20 cellular contexts compared by ENCODE assay signal in the genomic region with DNA sequence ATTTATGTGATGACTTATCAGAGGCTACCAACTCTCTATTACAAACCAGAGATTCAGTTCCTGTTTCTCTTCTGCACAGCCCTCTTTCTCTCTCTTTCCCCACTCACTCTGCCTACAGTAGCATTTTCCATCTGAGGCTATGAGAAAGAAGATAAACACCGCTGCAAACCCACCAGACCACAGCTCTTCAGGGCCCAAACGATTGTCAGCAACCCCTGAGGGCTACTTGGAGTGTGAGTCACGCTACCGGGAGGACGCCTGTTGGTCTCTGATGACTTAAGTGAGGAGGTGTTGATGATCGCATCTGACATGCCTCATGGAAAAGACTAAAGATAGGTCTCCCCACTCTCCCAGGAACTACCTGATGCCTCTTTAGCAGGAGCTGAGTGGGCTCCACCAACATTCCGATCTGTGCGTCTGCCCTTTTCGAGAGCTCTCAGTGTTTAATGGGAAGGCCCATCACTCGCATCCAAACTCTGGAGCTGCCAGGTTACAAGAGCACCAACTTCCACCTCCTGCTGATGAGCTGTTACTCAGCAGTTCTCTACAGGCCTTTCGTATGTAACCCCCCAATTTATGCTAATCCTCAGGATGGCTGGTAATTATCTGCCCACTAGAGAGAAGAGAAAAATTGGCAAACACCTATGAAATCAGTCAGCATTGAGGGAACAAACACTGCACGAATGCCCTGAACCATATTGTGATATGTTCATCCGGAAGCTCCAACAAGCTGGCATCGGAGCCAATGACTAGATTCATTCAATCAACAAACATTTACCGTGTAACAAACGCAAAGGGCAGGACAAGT. TPM values are rescaled to one million over a fixed set of nuclear protein-coding genes. Genes with fewer than 3 reads are reported as not detected.
DNase-seq lines count a peak whose midpoint lies in the region; ATAC-seq, FAIRE-seq and TF ChIP-seq lines count a peak whose summit lies in the region.
"Had no signal": no experiment of that assay in that cellular context is flagged by ENCODE, and none has a peak within 500 bp of the region (broad histone marks: within the 10 kb centered on the region; RNA-seq: fewer than 3 reads in every experiment).

No MANE protein-coding gene starts in this region.

- peak overlapping the region; percentile 42; the same call in 1 of the 2 replicates for H2AFZ ChIP-seq in H1 (ENCODE audit: low read length)

- H3K79me2 ChIP-seq in H1 (ENCODE audit: control insufficient read depth in 1 of 2, insufficient read depth in 2 of 2, low read length in 2 of 2) = no peaks in the 10 kb centered on the region

- no peak overlapping the region for H3K27ac Mint-ChIP-seq in naive thymus-derived CD4-positive, alpha-beta T cell
- H3K27ac Mint-ChIP-seq: activated CD4-positive, alpha-beta memory T cell treated with anti-CD3 and anti-CD28 coated beads, Interleukin-2, amount 10 ng/mL, durations not matched to agents 7 days and 5 days; activated T-helper 1 cell treated with anti-CD3 and anti-CD28 coated beads, Interleukin-12 subunit alpha, Interleukin-12 subunit beta, Interleukin-2, Interleukin-4 antibody, amounts not matched to agents 30 ng/mL and 10 ng/mL and 1 ng/mL, durations not matched to agents 14 hours and 24 hours and 36 hours; dendritic cell treated with granulocyte-macrophage colony-stimulating factor and Interleukin-4, amounts not matched to agents 40 ng/mL and 50 ng/mL, for 4 days; memory B cell had no signal

- no peak overlapping the region for H3K9ac ChIP-seq in H1 (replicated peaks in 1 of 4; ENCODE audit: extremely low read depth in 1 of 4, low read depth in 3 of 4, low read length in 3 of 4)

- H3K9me3 Mint-ChIP-seq in naive thymus-derived CD4-positive, alpha-beta T cell = peaks cover 0 to 15% (median 7%) of the 10 kb centered on the region in 11 donors
- H3K9me3 Mint-ChIP-seq: activated CD4-positive, alpha-beta memory T cell treated with anti-CD3 and anti-CD28 coated beads, Interleukin-2, amount 10 ng/mL, durations not matched to agents 7 days and 5 days; activated T-helper 1 cell treated with anti-CD3 and anti-CD28 coated beads, Interleukin-12 subunit alpha, Interleukin-12 subunit beta, Interleukin-2, Interleukin-4 antibody, amounts not matched to agents 30 ng/mL and 10 ng/mL and 1 ng/mL, durations not matched to agents 14 hours and 24 hours and 36 hours; dendritic cell treated with granulocyte-macrophage colony-stimulating factor and Interleukin-4, amounts not matched to agents 40 ng/mL and 50 ng/mL, for 4 days had no signal

- no peak overlapping the region for H3K14ac ChIP-seq in H1 (ENCODE audit: insufficient read length)

- no peaks in the 10 kb centered on the region for H3K36me3 Mint-ChIP-seq in naive thymus-derived CD4-positive, alpha-beta T cell
- H3K36me3 Mint-ChIP-seq: memory B cell had no signal

- no peak overlapping the region for H3K18ac ChIP-seq in H1 (ENCODE audit: extremely low read depth, low read length)

- H3K23me2 ChIP-seq in H1 (ENCODE audit: low read depth, low read length) = no peaks in the 10 kb centered on the region

- no peak for TF ChIP-seq CTCF in H1 (IDR thresholded peaks at IDR 0.05; ENCODE audit: control extremely low read depth in 1 of 3, insufficient read depth in 1 of 3, low read depth in 1 of 3, low read length in 3 of 3)

- no peak overlapping the region for H2BK5ac ChIP-seq in H1 (ENCODE audit: low read depth, low read length)

- no peak overlapping the region for H3K4ac ChIP-seq in H1 (replicated peaks; ENCODE audit: insufficient read length, low read depth, low read length)

- CTCF ChIA-PET in H1 (lab: Charles Lee; ENCODE audit: partially characterized antibody) = interaction anchor here (0.5 to 2.1 kb wide), 3 partner anchors 353 to 915 kb away, joined by 3 to 7 read pairs (median 3); no protein-coding TSS in a partner anchor
- CTCF ChIA-PET in naive thymus-derived CD4-positive, alpha-beta T cell (lab: Charles Lee) = no interaction called here

- no peak overlapping the region for H2AK5ac ChIP-seq in H1 (ENCODE audit: low read depth, low read length)

- H4K20me1 ChIP-seq in H1 (replicated peaks in 1 of 2; ENCODE audit: control insufficient read depth in 1 of 2, insufficient read depth in 2 of 2, low read length in 2 of 2) = peaks cover 0 to 2% of the 10 kb centered on the region in 2 experiments

- peaks cover 0 to 4% (median 0%) of the 10 kb centered on the region in 4 experiments; a peak in 2 of 7 replicates for H3K4me1 ChIP-seq in H1 (replicated peaks in 1 of 4; ENCODE audit: control insufficient read depth in 3 of 4, insufficient read depth in 4 of 4, low read length in 3 of 4)
- no peaks in the 10 kb centered on the region for H3K4me1 ChIP-seq in naive thymus-derived CD4-positive, alpha-beta T cell (ENCODE audit: control insufficient read depth in 2 of 2, insufficient read depth in 2 of 2, low read length in 2 of 2)
- H3K4me1 ChIP-seq: A549 had no signal

- intact Hi-C loops in naive thymus-derived CD4-positive, alpha-beta T cell (cut with micrococcal nuclease) = no loop called here

- no peak overlapping the region for H2BK15ac ChIP-seq in H1 (ENCODE audit: low read length)

- H2BK120ac ChIP-seq in H1 (replicated peaks; ENCODE audit: low read depth, low read length) = no peak overlapping the region

- TF ChIP-seq POLR2A in H1 (IDR thresholded peaks at IDR 0.05; ENCODE audit: control extremely low read depth in 1 of 2, low read depth in 2 of 2, low read length in 2 of 2) = no peak

- peak; percentile 37 for DNase-seq in A172 (ENCODE audit: low spot score)
- DNase-seq in RCC 7860 (ENCODE audit: low spot score) = peak; percentile 20
- no peak for DNase-seq in H1 (ENCODE audit: low read depth in 1 of 2, low spot score in 2 of 2)
- DNase-seq in NCI-H146 treated with DMSO at 0.1 percent for 48 hours (lab: John Stamatoyannopoulos, UW; ENCODE audit: unreplicated experiment) = no peak
- no peak for DNase-seq in naive thymus-derived CD4-positive, alpha-beta T cell
- DNase-seq: activated CD4-positive, alpha-beta memory T cell treated with anti-CD3 and anti-CD28 coated beads, Interleukin-2, amount 10 ng/mL, durations not matched to agents 7 days and 5 days; KBM-7; NCI-H1694 treated with DMSO at 0.1 percent for 48 hours; NCI-H82; SHP77; sigmoid colon; stimulated activated naive CD4-positive, alpha-beta T cell treated with Interleukin-2 at 50 U/mL for 16 hours had no signal

- H2BK20ac ChIP-seq in H1 (ENCODE audit: low read length) = no peak overlapping the region

- H4K5ac ChIP-seq in H1 (ENCODE audit: insufficient read length, low read depth, low read length) = no peak overlapping the region

- H2BK12ac ChIP-seq in H1 (ENCODE audit: low read depth, low read length) = no peak overlapping the region

- no peak overlapping the region for H4K91ac ChIP-seq in H1 (replicated peaks; ENCODE audit: insufficient read length, low read length)

- no peak for TF ChIP-seq EP300 in H1 (IDR thresholded peaks at IDR 0.05; ENCODE audit: borderline replicate concordance in 1 of 2, low read depth in 2 of 2, low read length in 2 of 2)

- H3K36me3 ChIP-seq in H1 (ENCODE audit: control insufficient read depth in 2 of 4, insufficient read depth in 4 of 4, low read length in 3 of 4) = no peaks in the 10 kb centered on the region
- no peaks in the 10 kb centered on the region for H3K36me3 ChIP-seq in naive thymus-derived CD4-positive, alpha-beta T cell (ENCODE audit: control insufficient read depth in 2 of 3, insufficient read depth in 3 of 3, low read length in 3 of 3)
- H3K36me3 ChIP-seq: esophagus muscularis mucosa, sigmoid colon had no signal

- H3K4me3 ChIP-seq in H1 (ENCODE audit: extremely low read depth in 1 of 4, insufficient read depth in 2 of 4, low read depth in 3 of 4, low read length in 4 of 4) = no peak overlapping the region
- H3K4me3 ChIP-seq in naive thymus-derived CD4-positive, alpha-beta T cell (ENCODE audit: low read length) = no peak overlapping the region
- H3K4me3 ChIP-seq: A549, esophagus muscularis mucosa, sigmoid colon had no signal

- no peaks in the 10 kb centered on the region for H3K79me1 ChIP-seq in H1 (ENCODE audit: low read depth, low read length)

- peaks cover 2 to 41% (median 19%) of the 10 kb centered on the region in 5 donors for H3K27me3 Mint-ChIP-seq in naive thymus-derived CD4-positive, alpha-beta T cell
- H3K27me3 Mint-ChIP-seq: activated CD4-positive, alpha-beta memory T cell treated with anti-CD3 and anti-CD28 coated beads, Interleukin-2, amount 10 ng/mL, durations not matched to agents 7 days and 5 days had no signal

- no peak for FAIRE-seq in RCC 7860 (lab: Jason Lieb, UNC)
- no peak for FAIRE-seq in H1 (lab: Jason Lieb, UNC)
- FAIRE-seq: A549 had no signal

- no peaks in the 10 kb centered on the region for H3K9me3 ChIP-seq in H1 (ENCODE audit: insufficient read depth in 2 of 2, low read depth in 1 of 2, low read length in 1 of 2)
- H3K9me3 ChIP-seq in naive thymus-derived CD4-positive, alpha-beta T cell (ENCODE audit: control insufficient read depth in 2 of 3, low read length in 3 of 3) = no peaks in the 10 kb centered on the region
- H3K9me3 ChIP-seq: A549, esophagus muscularis mucosa, sigmoid colon had no signal

- ATAC-seq in GM19351 (IDR thresholded peaks at IDR 0.05; ENCODE audit: unreplicated experiment) = peak; percentile 88
- ATAC-seq in GM19324 (IDR thresholded peaks at IDR 0.05; ENCODE audit: low FRiP score, unreplicated experiment) = no peak
- no peak for ATAC-seq in naive thymus-derived CD4-positive, alpha-beta T cell
- ATAC-seq in HG03159 (IDR thresholded peaks at IDR 0.05; ENCODE audit: unreplicated experiment) = no peak
- ATAC-seq: A549 had no signal

- H3K27me3 ChIP-seq in H1 (replicated peaks in 1 of 4; ENCODE audit: control insufficient read depth in 3 of 4, extremely low read depth in 1 of 4, insufficient read depth in 3 of 4, low read length in 3 of 4) = no peaks in the 10 kb centered on the region
- H3K27me3 ChIP-seq in naive thymus-derived CD4-positive, alpha-beta T cell (ENCODE audit: control insufficient read depth in 2 of 2, insufficient read depth in 2 of 2, low read length in 2 of 2) = no peaks in the 10 kb centered on the region
- H3K27me3 ChIP-seq: esophagus muscularis mucosa had no signal

- no peak overlapping the region for H3K4me3 Mint-ChIP-seq in naive thymus-derived CD4-positive, alpha-beta T cell
- H3K4me3 Mint-ChIP-seq: activated CD4-positive, alpha-beta memory T cell treated with anti-CD3 and anti-CD28 coated beads, Interleukin-2, amount 10 ng/mL, durations not matched to agents 7 days and 5 days; activated T-helper 1 cell treated with anti-CD3 and anti-CD28 coated beads, Interleukin-12 subunit alpha, Interleukin-12 subunit beta, Interleukin-2, Interleukin-4 antibody, amounts not matched to agents 30 ng/mL and 10 ng/mL and 1 ng/mL, durations not matched to agents 14 hours and 24 hours and 36 hours; dendritic cell treated with granulocyte-macrophage colony-stimulating factor and Interleukin-4, amounts not matched to agents 40 ng/mL and 50 ng/mL, for 4 days; memory B cell had no signal

- no peak overlapping the region for H3K27ac ChIP-seq in H1 (ENCODE audit: low read depth, low read length)
- H3K27ac ChIP-seq in naive thymus-derived CD4-positive, alpha-beta T cell (ENCODE audit: low read depth, low read length) = no peak overlapping the region
- H3K27ac ChIP-seq: A549 had no signal

- WGBS in H1 (ENCODE audit: extremely low coverage in 1 of 2, insufficient coverage in 1 of 2, insufficient read length in 1 of 2, insufficient replicate concordance in 2 of 2, low coverage in 1 of 2, low lambda C conversion rate in 2 of 2, missing lambda C conversion rate in 1 of 2), 2 experiments = 87% methylated on average over 16 of the region's 16 CpGs; no CpG with 5 or more reads in 1 of the 2 experiments

- TF ChIP-seq RAD21 in H1 (IDR thresholded peaks at IDR 0.05 in 1 of 2, conservative IDR thresholded peaks at IDR 0.05 in 1 of 2; ENCODE audit: low read depth in 2 of 2, low read length in 2 of 2) = no peak

- H3K4me2 ChIP-seq in H1 (ENCODE audit: insufficient read depth in 1 of 2, low read depth in 2 of 2, low read length in 2 of 2) = no peak overlapping the region
- H3K4me2 ChIP-seq: A549 had no signal

- no peaks in the 10 kb centered on the region for H3K4me1 Mint-ChIP-seq in naive thymus-derived CD4-positive, alpha-beta T cell
- H3K4me1 Mint-ChIP-seq: activated CD4-positive, alpha-beta memory T cell treated with anti-CD3 and anti-CD28 coated beads, Interleukin-2, amount 10 ng/mL, durations not matched to agents 7 days and 5 days had no signal

- POLR2A ChIA-PET in H1 (lab: Charles Lee; ENCODE audit: partially characterized antibody) = no interaction called here
- POLR2A ChIA-PET in naive thymus-derived CD4-positive, alpha-beta T cell (lab: Charles Lee) = no interaction called here

- H4K8ac ChIP-seq in H1 (ENCODE audit: extremely low read depth, insufficient read depth, low read length) = no peak overlapping the region; the same call in 1 of the 2 replicates

- no peak overlapping the region for H3K56ac ChIP-seq in H1 (replicated peaks; ENCODE audit: insufficient read length, low read depth, low read length)

- no peak overlapping the region for H3K23ac ChIP-seq in H1 (ENCODE audit: insufficient read length)

RNA-seq across cellular contexts. Expression of gene GRIN2A, which starts 9.2 kb away (rescaled TPM):
- 0.10 and 0.14 TPM in 2 replicates for total RNA-seq in A172 (2014; rRNA removed; shearing (Covaris generic))
- total RNA-seq in H1 (2021; fragmentation: NEBNext Ultra II Directional; extraction: Animal tissue kit (Norgen Biotek cat#: 25700)) = 0.96 and 1.8 TPM in 2 replicates
- polyA plus RNA-seq in H1 (2011; rRNA removed) = 0.18 and 0.42 TPM in 2 replicates
- 0.34 TPM for polyA plus RNA-seq in H1 (2011; cell fraction: cytosol; rRNA removed)
- 1.2 TPM for polyA plus RNA-seq in H1 (2011; cell fraction: nucleus; rRNA removed)
- 0.43 to 1.1 TPM (median 0.63 TPM) in 4 replicates for polyA plus RNA-seq in H1 (2012, experiment 1 of 2)
- polyA plus RNA-seq in H1 (2012, experiment 2 of 2) = 0.07 TPM
- polyA plus RNA-seq in H1 (2013, experiment 1 of 2) = 0.39 TPM
- polyA plus RNA-seq in H1 (2013, experiment 2 of 2) = 0.37 TPM
- 2.8 and 3.7 TPM in 2 replicates for polyA minus RNA-seq in H1 (2011; rRNA and poly(A)+ RNA removed)
- polyA minus RNA-seq in H1 (2011; cell fraction: cytosol; rRNA and poly(A)+ RNA removed) = 1.2 TPM
- polyA minus RNA-seq in H1 (2011; cell fraction: nucleus; rRNA and poly(A)+ RNA removed) = 5.9 TPM
- not detected for total RNA-seq in naive thymus-derived CD4-positive, alpha-beta T cell
- polyA plus RNA-seq in naive thymus-derived CD4-positive, alpha-beta T cell = not detected
- total RNA-seq: activated CD4-positive, alpha-beta memory T cell treated with anti-CD3 and anti-CD28 coated beads, Interleukin-2, amount 10 ng/mL, durations not matched to agents 7 days and 5 days; activated T-helper 1 cell treated with anti-CD3 and anti-CD28 coated beads, Interleukin-12 subunit alpha, Interleukin-12 subunit beta, Interleukin-2, Interleukin-4 antibody, amounts not matched to agents 30 ng/mL and 10 ng/mL and 1 ng/mL, durations not matched to agents 14 hours and 24 hours and 36 hours had no signal
- polyA plus RNA-seq: A549 had no signal

Comparison
In these comparisons a context has a peak if more than half of its experiments do, and no peak if none do; other contexts are left out.
1. DNase-seq: peak in A172 (single experiment) and RCC 7860 (single experiment); none in H1 (0 of 2), NCI-H146 treated with DMSO at 0.1 percent for 48 hours (single experiment) and naive thymus-derived CD4-positive, alpha-beta T cell (0 of 9).